ENCODE assay signal across 27 cellular contexts in genomic region chrX:24253469-24253868, GRCh38.
A peak's percentile ranks its signal among the peaks of the same experiment; 100 is the strongest.
DNase-seq lines count a peak whose midpoint lies in the region; ATAC-seq, FAIRE-seq and TF ChIP-seq lines count a peak whose summit lies in the region.
"Had no signal": no experiment of that assay in that cellular context is flagged by ENCODE, and none has a peak within 500 bp of the region (broad histone marks: within the 10 kb centered on the region; RNA-seq: fewer than 3 reads in every experiment).

No MANE protein-coding gene starts in this region.

- H2BK15ac ChIP-seq in H1 (ENCODE audit: low read length): no peak overlapping the region

- no peak overlapping the region for H2AFZ ChIP-seq in H1 (ENCODE audit: low read length)

- TF ChIP-seq RAD21 in H1 (IDR thresholded peaks at IDR 0.05 in 1 of 2, conservative IDR thresholded peaks at IDR 0.05 in 1 of 2; ENCODE audit: low read depth in 2 of 2, low read length in 2 of 2): no peak

- H2BK12ac ChIP-seq in H1 (ENCODE audit: low read depth, low read length): no peak overlapping the region

- no peak overlapping the region for H3K9ac ChIP-seq in H1 (replicated peaks in 1 of 4; ENCODE audit: extremely low read depth in 1 of 4, low read depth in 3 of 4, low read length in 3 of 4)
- H3K9ac ChIP-seq: BLaER1 had no signal

- no peak overlapping the region for H3K4me2 ChIP-seq in H1 (ENCODE audit: insufficient read depth in 1 of 2, low read depth in 2 of 2, low read length in 2 of 2)
- H3K4me2 ChIP-seq: BLaER1 had no signal

- FAIRE-seq in H1 (lab: Jason Lieb, UNC): peak; percentile 24

- H3K27me3 ChIP-seq in H1 (replicated peaks in 1 of 4; ENCODE audit: control insufficient read depth in 3 of 4, extremely low read depth in 1 of 4, insufficient read depth in 3 of 4, low read length in 3 of 4): no peaks in the 10 kb centered on the region
- H3K27me3 ChIP-seq: BLaER1 had no signal

- no peaks in the 10 kb centered on the region for H3K36me3 Mint-ChIP-seq in activated T-cell treated with anti-CD3 and anti-CD28 coated beads, Interleukin-2, amount 50 U/mL, for 4 hours (ENCODE audit: insufficient read depth)
- H3K36me3 Mint-ChIP-seq: brain; stimulated activated memory B cell treated with anti-CD40 and anti-IgM and Interleukin-4, amounts not matched to agents 10 μg/mL and 1 μg/mL and 100 μg/mL, for 72 hours had no signal

- no peaks in the 10 kb centered on the region for H3K23me2 ChIP-seq in H1 (ENCODE audit: low read depth, low read length)

- no peaks in the 10 kb centered on the region for H4K20me1 ChIP-seq in H1 (replicated peaks in 1 of 2; ENCODE audit: control insufficient read depth in 1 of 2, insufficient read depth in 2 of 2, low read length in 2 of 2)
- H4K20me1 ChIP-seq: BLaER1 had no signal

- no peak overlapping the region for H3K4me3 Mint-ChIP-seq in activated T-cell treated with anti-CD3 and anti-CD28 coated beads, Interleukin-2, amount 50 U/mL, for 4 hours
- H3K4me3 Mint-ChIP-seq: activated B cell treated with CpG ODN at 0.5 μM for 24 hours; activated naive CD4-positive, alpha-beta T cell treated with anti-CD3 and anti-CD28 coated beads for 36 hours; activated T-helper 1 cell treated with anti-CD3 and anti-CD28 coated beads, Interleukin-12 subunit alpha, Interleukin-12 subunit beta, Interleukin-2, Interleukin-4 antibody, amounts not matched to agents 30 ng/mL and 10 ng/mL and 1 ng/mL, durations not matched to agents 14 hours and 24 hours and 36 hours; stimulated activated memory B cell treated with anti-CD40 and anti-IgM and Interleukin-4, amounts not matched to agents 10 μg/mL and 1 μg/mL and 100 μg/mL, for 72 hours had no signal

- CTCF ChIA-PET in H1 (lab: Charles Lee; ENCODE audit: partially characterized antibody): interaction anchor here (1.4 kb wide), 1 partner anchor 41 kb away, joined by 4 read pairs; no protein-coding TSS in a partner anchor

- POLR2A ChIA-PET in H1 (lab: Charles Lee; ENCODE audit: partially characterized antibody): no interaction called here

- H3K27ac ChIP-seq in H1 (ENCODE audit: low read depth, low read length): no peak overlapping the region
- H3K27ac ChIP-seq: adrenal gland, BLaER1, dorsolateral prefrontal cortex, left lung, sigmoid colon had no signal

- H4K8ac ChIP-seq in H1 (ENCODE audit: extremely low read depth, insufficient read depth, low read length): no peak overlapping the region

- peaks cover 4% of the 10 kb centered on the region for H3K27me3 Mint-ChIP-seq in activated T-cell treated with anti-CD3 and anti-CD28 coated beads, Interleukin-2, amount 50 U/mL, for 4 hours (ENCODE audit: low read depth)
- H3K27me3 Mint-ChIP-seq: activated B cell treated with CpG ODN at 0.5 μM for 24 hours; progenitor cell of endocrine pancreas; stimulated activated memory B cell treated with anti-CD40 and anti-IgM and Interleukin-4, amounts not matched to agents 10 μg/mL and 1 μg/mL and 100 μg/mL, for 72 hours had no signal

- no peaks in the 10 kb centered on the region for H3K9me3 Mint-ChIP-seq in activated T-cell treated with anti-CD3 and anti-CD28 coated beads, Interleukin-2, amount 50 U/mL, for 4 hours
- H3K9me3 Mint-ChIP-seq: activated B cell treated with CpG ODN at 0.5 μM for 24 hours; activated naive CD4-positive, alpha-beta T cell treated with anti-CD3 and anti-CD28 coated beads for 36 hours; activated T-helper 1 cell treated with anti-CD3 and anti-CD28 coated beads, Interleukin-12 subunit alpha, Interleukin-12 subunit beta, Interleukin-2, Interleukin-4 antibody, amounts not matched to agents 30 ng/mL and 10 ng/mL and 1 ng/mL, durations not matched to agents 14 hours and 24 hours and 36 hours; stimulated activated memory B cell treated with anti-CD40 and anti-IgM and Interleukin-4, amounts not matched to agents 10 μg/mL and 1 μg/mL and 100 μg/mL, for 72 hours had no signal

- H3K36me3 ChIP-seq in H1 (ENCODE audit: control insufficient read depth in 2 of 4, insufficient read depth in 4 of 4, low read length in 3 of 4): no peaks in the 10 kb centered on the region
- H3K36me3 ChIP-seq: adrenal gland, BLaER1, left lung, sigmoid colon had no signal

- no peaks in the 10 kb centered on the region for H3K4me1 ChIP-seq in H1 (replicated peaks in 1 of 4; ENCODE audit: control insufficient read depth in 3 of 4, insufficient read depth in 4 of 4, low read length in 3 of 4)
- H3K4me1 ChIP-seq: adrenal gland, BLaER1, left lung, sigmoid colon had no signal

- no peak for TF ChIP-seq EP300 in H1 (IDR thresholded peaks at IDR 0.05; ENCODE audit: borderline replicate concordance in 1 of 2, low read depth in 2 of 2, low read length in 2 of 2)

- no peaks in the 10 kb centered on the region for H3K79me1 ChIP-seq in H1 (ENCODE audit: low read depth, low read length)

- H3K4me3 ChIP-seq in H1 (ENCODE audit: extremely low read depth in 1 of 4, insufficient read depth in 2 of 4, low read depth in 3 of 4, low read length in 4 of 4): no peak overlapping the region
- H3K4me3 ChIP-seq: adrenal gland, BLaER1, dorsolateral prefrontal cortex, left lung, sigmoid colon had no signal

- H3K23ac ChIP-seq in H1 (ENCODE audit: insufficient read length): no peak overlapping the region

- H4K5ac ChIP-seq in H1 (ENCODE audit: insufficient read length, low read depth, low read length): no peak overlapping the region

- no peak overlapping the region for H3K56ac ChIP-seq in H1 (replicated peaks; ENCODE audit: insufficient read length, low read depth, low read length)

- H3K18ac ChIP-seq in H1 (ENCODE audit: extremely low read depth, low read length): no peak overlapping the region

- no peak overlapping the region for H2BK20ac ChIP-seq in H1 (ENCODE audit: low read length)

- no peak overlapping the region for H4K91ac ChIP-seq in H1 (replicated peaks; ENCODE audit: insufficient read length, low read length)

- H2AK5ac ChIP-seq in H1 (ENCODE audit: low read depth, low read length): no peak overlapping the region

- no peak for TF ChIP-seq CTCF in H1 (IDR thresholded peaks at IDR 0.05; ENCODE audit: control extremely low read depth in 1 of 3, insufficient read depth in 1 of 3, low read depth in 1 of 3, low read length in 3 of 3)

- DNase-seq in H1 (ENCODE audit: low read depth in 1 of 2, low spot score in 2 of 2): no peak
- DNase-seq in SKM-1 treated with dmso at 0.1 percent for 144 hours (lab: John Stamatoyannopoulos, UW; ENCODE audit: unreplicated experiment): no peak
- no peak for DNase-seq in activated T-cell treated with anti-CD3 and anti-CD28 coated beads, Interleukin-2, amount 50 U/mL, for 4 hours
- DNase-seq in MV-4-11 (lab: John Stamatoyannopoulos, UW): no peak
- DNase-seq: activated B cell treated with CpG ODN at 0.5 μM for 24 hours; activated naive CD4-positive, alpha-beta T cell treated with anti-CD3 and anti-CD28 coated beads for 36 hours; adrenal gland; cerebellar nuclear complex; dorsolateral prefrontal cortex; hypothalamus; left lung; mesenchymal stem cell; NCI-H1105; NCI-H187 treated with DMSO at 0.1 percent for 48 hours; NCI-H526; SHP77 treated with DMSO at 0.1 percent for 48 hours; sigmoid colon; stimulated activated CD4-positive, alpha-beta T cell treated with anti-CD3 and anti-CD28 coated beads, Interleukin-4, amount 100 ng/mL, for 24 hours had no signal

- H2BK120ac ChIP-seq in H1 (replicated peaks; ENCODE audit: low read depth, low read length): no peak overlapping the region

- no peaks in the 10 kb centered on the region for H3K4me1 Mint-ChIP-seq in activated T-cell treated with anti-CD3 and anti-CD28 coated beads, Interleukin-2, amount 50 U/mL, for 4 hours (ENCODE audit: low read depth)
- H3K4me1 Mint-ChIP-seq: activated B cell treated with CpG ODN at 0.5 μM for 24 hours; brain; stimulated activated memory B cell treated with anti-CD40 and anti-IgM and Interleukin-4, amounts not matched to agents 10 μg/mL and 1 μg/mL and 100 μg/mL, for 72 hours had no signal

- no peak overlapping the region for H2BK5ac ChIP-seq in H1 (ENCODE audit: low read depth, low read length)

- 83% methylated on average over 1 of the region's 1 CpG; no CpG with 5 or more reads in 1 of the 2 experiments for WGBS in H1 (ENCODE audit: extremely low coverage in 1 of 2, insufficient coverage in 1 of 2, insufficient read length in 1 of 2, insufficient replicate concordance in 2 of 2, low coverage in 1 of 2, low lambda C conversion rate in 2 of 2, missing lambda C conversion rate in 1 of 2), 2 experiments

- H3K4ac ChIP-seq in H1 (replicated peaks; ENCODE audit: insufficient read length, low read depth, low read length): no peak overlapping the region

- H3K9me3 ChIP-seq in H1 (ENCODE audit: insufficient read depth in 2 of 2, low read depth in 1 of 2, low read length in 1 of 2): no peaks in the 10 kb centered on the region
- H3K9me3 ChIP-seq: adrenal gland, BLaER1, left lung, sigmoid colon had no signal

- no peaks in the 10 kb centered on the region for H3K79me2 ChIP-seq in H1 (ENCODE audit: control insufficient read depth in 1 of 2, insufficient read depth in 2 of 2, low read length in 2 of 2)

- H3K14ac ChIP-seq in H1 (ENCODE audit: insufficient read length): no peak overlapping the region

- TF ChIP-seq POLR2A in H1 (IDR thresholded peaks at IDR 0.05; ENCODE audit: control extremely low read depth in 1 of 2, low read depth in 2 of 2, low read length in 2 of 2): no peak

- ATAC-seq in GM18867 (IDR thresholded peaks at IDR 0.05; ENCODE audit: unreplicated experiment): peak; percentile 84
- peak; percentile 74 for ATAC-seq in GM19463 (IDR thresholded peaks at IDR 0.05; ENCODE audit: unreplicated experiment)
- ATAC-seq in HG02885 (IDR thresholded peaks at IDR 0.05; ENCODE audit: poor library complexity, unreplicated experiment): peak; percentile 56
- no peak for ATAC-seq in GM18517 (IDR thresholded peaks at IDR 0.05; ENCODE audit: unreplicated experiment)
- ATAC-seq in activated T-cell treated with anti-CD3 and anti-CD28 coated beads, Interleukin-2, amount 50 U/mL, for 4 hours: no peak
- ATAC-seq: left lung; stimulated activated memory B cell treated with anti-CD40 and anti-IgM and Interleukin-4, amounts not matched to agents 10 μg/mL and 1 μg/mL and 100 μg/mL, for 72 hours had no signal

Comparison
In these comparisons a context has a peak if more than half of its experiments do, and no peak if none do; other contexts are left out.
1. ATAC-seq: peak in GM18867 (single experiment), GM19463 (single experiment) and HG02885 (single experiment); none in GM18517 (single experiment) and activated T-cell treated with anti-CD3 and anti-CD28 coated beads, Interleukin-2, amount 50 U/mL, for 4 hours (0 of 2).